In the genomic region with DNA sequence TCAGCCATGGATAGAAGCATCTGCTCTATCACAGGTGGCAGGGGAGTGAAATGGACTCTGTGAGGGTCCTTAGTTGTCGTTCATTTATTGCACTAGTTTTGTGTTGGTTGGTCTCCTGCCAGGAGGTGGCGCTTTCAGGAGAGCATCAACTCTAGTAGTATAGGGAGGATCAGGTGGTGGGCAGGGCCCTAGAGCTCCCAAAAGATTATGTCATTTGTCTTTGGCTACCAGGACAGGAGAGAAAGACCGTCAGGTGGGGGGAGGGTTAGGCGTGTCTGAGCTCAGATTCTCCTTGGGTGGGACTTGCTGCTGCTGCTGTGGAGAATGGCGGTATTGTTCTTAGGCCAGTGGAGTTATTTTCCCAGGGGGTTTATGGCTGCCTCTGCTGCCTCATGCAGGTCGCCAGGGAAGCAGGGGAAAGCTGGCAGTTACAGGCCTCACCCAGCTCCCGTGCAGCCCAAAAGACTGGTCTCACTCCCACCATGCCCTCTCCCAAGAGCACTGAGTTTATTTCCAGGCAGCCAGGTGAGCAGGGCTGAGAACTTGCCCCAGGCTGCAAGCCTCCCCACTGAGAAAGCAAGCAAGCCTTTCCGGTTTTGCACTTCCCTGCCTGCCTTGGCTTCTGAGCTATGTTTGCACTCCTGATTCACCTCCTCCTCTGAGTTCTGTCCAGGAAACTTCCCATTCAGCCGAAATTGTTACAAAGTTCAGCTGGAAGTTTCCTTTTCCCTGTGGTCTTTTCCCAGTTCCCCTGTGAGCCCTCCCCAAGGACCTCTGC, we compare ENCODE assay signal across 15 cellular contexts.
DNase-seq lines count a peak whose midpoint lies in the region; TF ChIP-seq lines count a peak whose summit lies in the region.
"Had no signal": no experiment of that assay in that cellular context is flagged by ENCODE, and none has a peak within 500 bp of the region (broad histone marks: within the 10 kb centered on the region; RNA-seq: fewer than 3 reads in every experiment).

No MANE protein-coding gene starts in this region.

- intact Hi-C loops in A673 (cut with micrococcal nuclease; ENCODE audit: unreplicated experiment), result no loop called here
- intact Hi-C loops in esophagus squamous epithelium (cut with DNase I), result no loop called here

- 35 to 41% methylated on average over 6 to 8 of the region's 9 CpGs for WGBS in esophagus squamous epithelium, 2 donors
- 46 to 56% methylated on average over 9 of the region's 9 CpGs for WGBS in tibial nerve, 2 donors

- no peaks in the 10 kb centered on the region for H3K36me3 Mint-ChIP-seq in activated T-cell treated with anti-CD3 and anti-CD28 coated beads, Interleukin-2, amount 50 U/mL, for 24 hours (ENCODE audit: low read depth)
- H3K36me3 Mint-ChIP-seq in CD8-positive, alpha-beta memory T cell, result no peaks in the 10 kb centered on the region
- H3K36me3 Mint-ChIP-seq: activated naive CD8-positive, alpha-beta T cell treated with anti-CD3 and anti-CD28 coated beads, Interleukin-2, amount 10 ng/mL, durations not matched to agents 7 days and 5 days had no signal

- H3K27ac Mint-ChIP-seq in activated T-cell treated with anti-CD3 and anti-CD28 coated beads, Interleukin-2, amount 50 U/mL, for 24 hours, result no peak overlapping the region
- H3K27ac Mint-ChIP-seq in CD8-positive, alpha-beta memory T cell, result no peak overlapping the region
- H3K27ac Mint-ChIP-seq: activated CD8-positive, alpha-beta T cell treated with anti-CD3 and anti-CD28 coated beads for 36 hours; activated naive CD8-positive, alpha-beta T cell treated with anti-CD3 and anti-CD28 coated beads, Interleukin-2, amount 10 ng/mL, durations not matched to agents 7 days and 5 days had no signal

- CTCF ChIA-PET in A673 (lab: Charles Lee), result no interaction called here
- CTCF ChIA-PET in CD8-positive, alpha-beta memory T cell (lab: Charles Lee), result no interaction called here

- no peaks in the 10 kb centered on the region for H3K9me3 ChIP-seq in A673 (ENCODE audit: low read depth, low read length, poor library complexity, severe bottlenecking)
- no peaks in the 10 kb centered on the region for H3K9me3 ChIP-seq in HUES6 (ENCODE audit: control insufficient read depth, insufficient read depth, low read depth, low read length)
- H3K9me3 ChIP-seq in NT2/D1 (ENCODE audit: insufficient read depth, low read length), result no peaks in the 10 kb centered on the region
- H3K9me3 ChIP-seq in esophagus squamous epithelium, result no peaks in the 10 kb centered on the region
- H3K9me3 ChIP-seq in tibial nerve, result peaks cover 0 to 7% (median 0%) of the 10 kb centered on the region in 4 donors
- H3K9me3 ChIP-seq in CD8-positive, alpha-beta memory T cell (ENCODE audit: low read length), result no peaks in the 10 kb centered on the region
- H3K9me3 ChIP-seq: colonic mucosa, SK-N-SH had no signal

- H3K27me3 ChIP-seq in A673 (replicated peaks; ENCODE audit: insufficient read depth, low read depth, low read length, poor library complexity) (no peaks in the 10 kb centered on the region), HUES6 (ENCODE audit: control insufficient read depth, insufficient read depth, low read length) (no peaks in the 10 kb centered on the region), NT2/D1 (ENCODE audit: insufficient read depth, insufficient read length) (no peaks in the 10 kb centered on the region), esophagus squamous epithelium (no peaks in the 10 kb centered on the region), tibial nerve (no peaks in the 10 kb centered on the region)
- no peaks in the 10 kb centered on the region for H3K27me3 ChIP-seq in CD8-positive, alpha-beta memory T cell (ENCODE audit: insufficient read depth, low read length, poor library complexity, severe bottlenecking)
- H3K27me3 ChIP-seq: colonic mucosa had no signal

- peaks cover 30% of the 10 kb centered on the region for H3K9me3 Mint-ChIP-seq in activated T-cell treated with anti-CD3 and anti-CD28 coated beads, Interleukin-2, amount 50 U/mL, for 24 hours
- peaks cover 5 to 40% (median 18%) of the 10 kb centered on the region in 5 donors for H3K9me3 Mint-ChIP-seq in CD8-positive, alpha-beta memory T cell

- H3K4me1 ChIP-seq in A673 (ENCODE audit: insufficient read depth, low read length, poor library complexity, severe bottlenecking) (no peaks in the 10 kb centered on the region), HUES6 (ENCODE audit: control insufficient read depth, insufficient read depth, low read length) (peaks cover 7% of the 10 kb centered on the region; the same call in 1 of the 2 replicates), NT2/D1 (ENCODE audit: insufficient read depth, insufficient read length) (no peaks in the 10 kb centered on the region), esophagus squamous epithelium (peaks cover 0 to 14% (median 0%) of the 10 kb centered on the region in 3 donors), tibial nerve (no peaks in the 10 kb centered on the region)
- H3K4me1 ChIP-seq in CD8-positive, alpha-beta memory T cell (ENCODE audit: insufficient read depth, low read length), result no peaks in the 10 kb centered on the region
- H3K4me1 ChIP-seq: colonic mucosa had no signal

- H3K36me3 ChIP-seq in A673 (ENCODE audit: insufficient read depth, low read length, poor library complexity, severe bottlenecking), result no peaks in the 10 kb centered on the region
- no peaks in the 10 kb centered on the region for H3K36me3 ChIP-seq in HUES6 (ENCODE audit: control insufficient read depth, insufficient read depth, low read length)
- no peaks in the 10 kb centered on the region for H3K36me3 ChIP-seq in NT2/D1 (ENCODE audit: insufficient read depth, insufficient read length, low read length)
- H3K36me3 ChIP-seq in esophagus squamous epithelium, result no peaks in the 10 kb centered on the region
- no peaks in the 10 kb centered on the region for H3K36me3 ChIP-seq in tibial nerve
- H3K36me3 ChIP-seq in CD8-positive, alpha-beta memory T cell (ENCODE audit: insufficient read depth, low read length), result no peaks in the 10 kb centered on the region
- H3K36me3 ChIP-seq: colonic mucosa had no signal

- peak overlapping the region; percentile 40 for H3K9ac ChIP-seq in HUES6 (ENCODE audit: low read length)
- H3K9ac ChIP-seq in NT2/D1 (ENCODE audit: insufficient read length, low read depth), result peak overlapping the region; percentile 32
- H3K9ac ChIP-seq: SK-N-SH had no signal

- H3K4me3 Mint-ChIP-seq in activated T-cell treated with anti-CD3 and anti-CD28 coated beads, Interleukin-2, amount 50 U/mL, for 24 hours, result no peak overlapping the region
- no peak overlapping the region for H3K4me3 Mint-ChIP-seq in CD8-positive, alpha-beta memory T cell
- H3K4me3 Mint-ChIP-seq: activated CD8-positive, alpha-beta T cell treated with anti-CD3 and anti-CD28 coated beads for 36 hours; activated naive CD8-positive, alpha-beta T cell treated with anti-CD3 and anti-CD28 coated beads, Interleukin-2, amount 10 ng/mL, durations not matched to agents 7 days and 5 days had no signal

- peak; percentile 52 for DNase-seq in A673 (ENCODE audit: low spot score)
- peak; percentile 55 for DNase-seq in NT2/D1 (ENCODE audit: low read depth, low spot score)
- DNase-seq in esophagus squamous epithelium (lab: John Stamatoyannopoulos, UW), result no peak
- no peak for DNase-seq in activated T-cell treated with anti-CD3 and anti-CD28 coated beads, Interleukin-2, amount 50 U/mL, for 24 hours
- no peak for DNase-seq in stimulated activated CD4-positive, alpha-beta T cell treated with anti-CD3 and anti-CD28 coated beads, Interleukin-1b, Interleukin-23, amount 100 ng/mL, for 48 hours
- no peak for DNase-seq in tibial nerve (ENCODE audit: low spot score in 2 of 2)
- DNase-seq in CD8-positive, alpha-beta memory T cell, result no peak
- DNase-seq: activated CD8-positive, alpha-beta T cell treated with anti-CD3 and anti-CD28 coated beads for 36 hours; activated naive CD8-positive, alpha-beta T cell treated with anti-CD3 and anti-CD28 coated beads, Interleukin-2, amount 10 ng/mL, durations not matched to agents 7 days and 5 days; AML-193; colonic mucosa; NCI-H187 treated with DMSO at 0.1 percent for 48 hours; posterior cingulate gyrus; SK-N-SH had no signal

- peak; percentile 35; the same call in 1 of the 2 replicates for TF ChIP-seq CTCF in A673 (conservative IDR thresholded peaks at IDR 0.05; ENCODE audit: low read depth, low read length)
- TF ChIP-seq CTCF in esophagus squamous epithelium (IDR thresholded peaks at IDR 0.05), result peak in 4 of 6 experiments; percentile 7 to 56 (median 26)
- TF ChIP-seq CTCF in tibial nerve (IDR thresholded peaks at IDR 0.05), result no peak

- POLR2A ChIA-PET in A673 (lab: Charles Lee; ENCODE audit: low non-redundant PET), result no interaction called here
- POLR2A ChIA-PET in CD8-positive, alpha-beta memory T cell (lab: Charles Lee), result no interaction called here

- H3K27ac ChIP-seq in A673 (ENCODE audit: low read depth, low read length, poor library complexity, severe bottlenecking), result no peak overlapping the region
- peak overlapping the region; percentile 28; the same call in 1 of the 2 replicates for H3K27ac ChIP-seq in HUES6 (ENCODE audit: low read depth, low read length)
- peak overlapping the region; percentile 51 to 78 (median 57) for H3K27ac ChIP-seq in esophagus squamous epithelium
- H3K27ac ChIP-seq in tibial nerve, result no peak overlapping the region
- no peak overlapping the region for H3K27ac ChIP-seq in CD8-positive, alpha-beta memory T cell (ENCODE audit: low read depth, low read length)
- H3K27ac ChIP-seq: colonic mucosa had no signal

- TF ChIP-seq EP300 in tibial nerve (IDR thresholded peaks at IDR 0.05), result no peak

- no peak overlapping the region for H3K4me3 ChIP-seq in A673 (ENCODE audit: low read depth, low read length, poor library complexity, severe bottlenecking)
- H3K4me3 ChIP-seq in HUES6 (ENCODE audit: low read depth, low read length), result peak overlapping the region; percentile 41; the same call in 1 of the 2 replicates
- H3K4me3 ChIP-seq in NT2/D1 (ENCODE audit: insufficient read length, low read depth), result peak overlapping the region; percentile 3
- peak overlapping the region in 1 of 4 donors; percentile 20 for H3K4me3 ChIP-seq in esophagus squamous epithelium
- H3K4me3 ChIP-seq in tibial nerve, result no peak overlapping the region
- no peak overlapping the region for H3K4me3 ChIP-seq in CD8-positive, alpha-beta memory T cell (ENCODE audit: low read length)
- H3K4me3 ChIP-seq: colonic mucosa had no signal

- TF ChIP-seq POLR2A in esophagus squamous epithelium (IDR thresholded peaks at IDR 0.05) (no peak), tibial nerve (IDR thresholded peaks at IDR 0.05) (no peak)

- BruUV-seq in A673 (replicated peaks; lab: Mats Ljungman, UMichigan), result no TSS peak

- H3K27me3 Mint-ChIP-seq in activated T-cell treated with anti-CD3 and anti-CD28 coated beads, Interleukin-2, amount 50 U/mL, for 24 hours, result no peaks in the 10 kb centered on the region
- H3K27me3 Mint-ChIP-seq in CD8-positive, alpha-beta memory T cell, result no peaks in the 10 kb centered on the region
- H3K27me3 Mint-ChIP-seq: activated CD8-positive, alpha-beta T cell treated with anti-CD3 and anti-CD28 coated beads for 36 hours; activated naive CD8-positive, alpha-beta T cell treated with anti-CD3 and anti-CD28 coated beads, Interleukin-2, amount 10 ng/mL, durations not matched to agents 7 days and 5 days had no signal

- H3K4me1 Mint-ChIP-seq in activated T-cell treated with anti-CD3 and anti-CD28 coated beads, Interleukin-2, amount 50 U/mL, for 24 hours (ENCODE audit: low read depth), result no peaks in the 10 kb centered on the region
- no peaks in the 10 kb centered on the region for H3K4me1 Mint-ChIP-seq in CD8-positive, alpha-beta memory T cell
- H3K4me1 Mint-ChIP-seq: activated naive CD8-positive, alpha-beta T cell treated with anti-CD3 and anti-CD28 coated beads, Interleukin-2, amount 10 ng/mL, durations not matched to agents 7 days and 5 days had no signal

Comparison
In these comparisons a context has a peak if more than half of its experiments do, and no peak if none do; other contexts are left out.
1. DNase-seq: peak in A673 (single experiment) and NT2/D1 (single experiment); none in esophagus squamous epithelium (single experiment), activated T-cell treated with anti-CD3 and anti-CD28 coated beads, Interleukin-2, amount 50 U/mL, for 24 hours (single experiment), stimulated activated CD4-positive, alpha-beta T cell treated with anti-CD3 and anti-CD28 coated beads, Interleukin-1b, Interleukin-23, amount 100 ng/mL, for 48 hours (single experiment), tibial nerve (0 of 2) and CD8-positive, alpha-beta memory T cell (0 of 5).
2. H3K27ac ChIP-seq: peak in HUES6 (single experiment) and esophagus squamous epithelium (4 of 4); none in A673 (single experiment), tibial nerve (0 of 4) and CD8-positive, alpha-beta memory T cell (single experiment).
3. H3K4me3 ChIP-seq: peak in HUES6 (single experiment) and NT2/D1 (single experiment); none in A673 (single experiment), tibial nerve (0 of 4) and CD8-positive, alpha-beta memory T cell (single experiment).
4. CTCF ChIP-seq: peak in A673 (single experiment) and esophagus squamous epithelium (4 of 6); none in tibial nerve (0 of 5).